In the genomic region with DNA sequence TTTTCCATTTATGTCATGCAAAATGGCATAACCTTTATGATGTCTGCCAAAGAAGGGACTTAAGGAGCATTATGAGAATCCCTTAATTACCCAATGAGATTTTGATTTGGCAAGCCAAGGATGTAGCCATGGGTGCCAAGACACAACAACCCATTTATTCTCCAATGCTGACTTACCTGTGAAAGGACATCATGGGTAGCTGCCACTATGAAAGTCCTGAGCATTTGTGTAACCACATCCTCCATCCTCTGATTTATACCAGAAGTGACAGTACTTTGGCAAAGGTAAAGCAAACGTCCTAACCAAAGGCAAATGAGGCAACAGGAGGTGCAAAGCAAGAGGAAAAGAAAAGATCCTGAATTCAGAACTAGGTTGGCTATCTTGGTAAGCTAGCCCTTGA, we compare ENCODE assay signal across 25 cellular contexts.
"Had no signal": no experiment of that assay in that cellular context is flagged by ENCODE, and none has a peak within 500 bp of the region (broad histone marks: within the 10 kb centered on the region; RNA-seq: fewer than 3 reads in every experiment).

No MANE protein-coding gene starts in this region.

- H3K4me3 ChIP-seq: coronary artery, dorsolateral prefrontal cortex had no signal

- H3K27me3 Mint-ChIP-seq: activated CD8-positive, alpha-beta T cell treated with anti-CD3 and anti-CD28 coated beads for 36 hours; activated T-helper 17 cell treated with anti-CD3 and anti-CD28 coated beads, Interleukin-2, amount 50 U/mL, for 72 hours; central memory CD8-positive, alpha-beta T cell; dendritic cell treated with granulocyte-macrophage colony-stimulating factor and Interleukin-4, amounts not matched to agents 40 ng/mL and 50 ng/mL, for 4 days had no signal

- ATAC-seq: activated CD8-positive, alpha-beta T cell treated with anti-CD3 and anti-CD28 coated beads for 36 hours; activated T-cell treated with anti-CD3 and anti-CD28 coated beads, Interleukin-2, amount 50 U/mL, for 4 hours; activated T-helper 17 cell treated with anti-CD3 and anti-CD28 coated beads, Interleukin-2, amount 50 U/mL, for 72 hours; WTC11 had no signal

- H3K36me3 Mint-ChIP-seq: activated naive CD8-positive, alpha-beta T cell; WTC11 had no signal

- DNase-seq: activated CD4-positive, alpha-beta T cell treated with anti-CD3 and anti-CD28 coated beads for 1 hour; activated CD4-positive, alpha-beta T cell treated with anti-CD3 and anti-CD28 coated beads for 48 hours; activated CD4-positive, alpha-beta T cell treated with anti-CD3 and anti-CD28 coated beads, Interleukin-2, amount 50 U/mL, for 1 hour; activated CD4-positive, alpha-beta T cell treated with anti-CD3 and anti-CD28 coated beads, Interleukin-2, amount 50 U/mL, for 48 hours; activated CD8-positive, alpha-beta memory T cell treated with anti-CD3 and anti-CD28 coated beads for 24 hours; activated CD8-positive, alpha-beta T cell treated with anti-CD3 and anti-CD28 coated beads for 36 hours; activated effector memory CD4-positive, alpha-beta T cell treated with Interleukin-2 at 50 U/mL for 16 hours; activated gamma-delta T cell treated with Interleukin-2 at 50 U/mL for 16 hours; activated naive CD4-positive, alpha-beta T cell treated with anti-CD3 and anti-CD28 coated beads, Interleukin-2, amount 50 U/mL, for 16 hours; activated naive CD4-positive, alpha-beta T cell treated with Interleukin-2 at 50 U/mL for 16 hours; activated T-cell treated with anti-CD3 and anti-CD28 coated beads, Interleukin-2, amount 50 U/mL, for 4 hours; amniotic stem cell; anterior cingulate cortex; brain microvascular endothelial cell; effector memory CD4-positive, alpha-beta T cell; erythroblast; foreskin fibroblast; head of caudate nucleus had no signal

- H3K36me3 ChIP-seq: brain microvascular endothelial cell had no signal

- H3K27ac Mint-ChIP-seq: activated CD8-positive, alpha-beta T cell treated with anti-CD3 and anti-CD28 coated beads for 36 hours; activated naive CD8-positive, alpha-beta T cell; activated T-helper 17 cell treated with anti-CD3 and anti-CD28 coated beads, Interleukin-2, amount 50 U/mL, for 72 hours; dendritic cell treated with granulocyte-macrophage colony-stimulating factor and Interleukin-4, amounts not matched to agents 40 ng/mL and 50 ng/mL, for 4 days; WTC11 had no signal

- H3K27ac ChIP-seq: brain microvascular endothelial cell, coronary artery had no signal

- H3K27me3 ChIP-seq: brain microvascular endothelial cell, dorsolateral prefrontal cortex had no signal

- H3K4me3 Mint-ChIP-seq: activated CD8-positive, alpha-beta T cell treated with anti-CD3 and anti-CD28 coated beads for 36 hours; activated naive CD8-positive, alpha-beta T cell; activated T-cell treated with anti-CD3 and anti-CD28 coated beads, Interleukin-2, amount 50 U/mL, for 4 hours; activated T-helper 17 cell treated with anti-CD3 and anti-CD28 coated beads, Interleukin-2, amount 50 U/mL, for 72 hours; central memory CD8-positive, alpha-beta T cell; dendritic cell treated with granulocyte-macrophage colony-stimulating factor and Interleukin-4, amounts not matched to agents 40 ng/mL and 50 ng/mL, for 4 days; WTC11 had no signal

- H3K9me3 Mint-ChIP-seq: activated CD8-positive, alpha-beta T cell treated with anti-CD3 and anti-CD28 coated beads for 36 hours; activated T-cell treated with anti-CD3 and anti-CD28 coated beads, Interleukin-2, amount 50 U/mL, for 4 hours; activated T-helper 17 cell treated with anti-CD3 and anti-CD28 coated beads, Interleukin-2, amount 50 U/mL, for 72 hours; central memory CD8-positive, alpha-beta T cell had no signal

- H3K4me1 Mint-ChIP-seq: activated T-helper 17 cell treated with anti-CD3 and anti-CD28 coated beads, Interleukin-2, amount 50 U/mL, for 72 hours; central memory CD8-positive, alpha-beta T cell had no signal
